In the genomic region with DNA sequence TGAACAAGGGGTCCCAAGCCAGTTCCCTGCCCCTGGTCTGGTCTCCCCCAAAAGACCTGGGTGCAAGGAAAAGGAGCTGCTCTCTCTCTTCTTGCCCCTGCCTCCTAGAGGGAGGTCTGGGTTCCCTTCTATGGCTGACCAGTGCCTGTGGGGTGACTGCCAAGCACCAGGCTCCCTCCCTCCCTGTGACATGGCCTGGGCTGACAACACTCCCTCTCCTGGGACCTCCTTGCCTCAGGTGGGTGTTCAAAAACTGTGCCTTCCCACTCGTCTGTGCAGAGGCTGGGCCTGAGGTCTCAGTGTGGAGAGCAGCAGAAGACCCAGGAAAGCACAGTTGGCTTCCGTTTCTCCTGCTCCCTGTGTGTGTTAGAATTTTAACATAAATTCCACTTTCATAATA, we compare ENCODE assay signal across 2 cellular contexts.
TF ChIP-seq lines count a peak whose summit lies in the region.

No MANE protein-coding gene starts in this region.

TF ChIP-seq in HEK293, 187 proteins besides CTCF, POLR2A, EP300 and RAD21:
- TF ChIP-seq ZNF549 (tag by site-specific recombination; IDR thresholded peaks at IDR 0.05) = no peak
- TF ChIP-seq EGR2 (tag by site-specific recombination; IDR thresholded peaks at IDR 0.05; ENCODE audit: low read depth) = peak; percentile 50; the same call in 1 of the 2 replicates

TF ChIP-seq in H1, 55 proteins besides CTCF, POLR2A, EP300 and RAD21:
- TF ChIP-seq MAFK (IDR thresholded peaks at IDR 0.05; ENCODE audit: low read depth, low read length) = no peak
